In genomic region chr15:98647774-98648653, GRCh38 we compare ENCODE assay signal across 8 cellular contexts. TPM values are rescaled to one million over a fixed set of nuclear protein-coding genes. Genes with fewer than 3 reads are reported as not detected.
DNase-seq lines count a peak whose midpoint lies in the region; ATAC-seq, FAIRE-seq and TF ChIP-seq lines count a peak whose summit lies in the region.

IGF1R (plus strand) TSS chr15:98648539; CDS start chr15:98649582, 1,043 bp downstream.

- POLR2A ChIA-PET in A549 (lab: Yijun Ruan, JAX), result interaction anchor here (0.6 to 1.5 kb wide), 9 partner anchors 8 to 429 kb away, joined by 3 to 6 read pairs (median 4); no protein-coding TSS in a partner anchor

- peak in 1 of 2 experiments; percentile 33; a peak in 1 of 5 replicates for TF ChIP-seq EP300 in A549 (IDR thresholded peaks at IDR 0.05)

- H3K4me3 ChIP-seq in A549, result peak within 1 kb of the TSS; percentile 84
- H3K4me3 ChIP-seq in kidney epithelial cell (ENCODE audit: low read depth, low read length), result peak within 1 kb of the TSS; percentile 85

- peak within 1 kb of the TSS; percentile 96 to 97 for H3K27ac ChIP-seq in A549

- no peaks in the 10 kb centered on the region for H3K36me3 ChIP-seq in kidney epithelial cell (ENCODE audit: control insufficient read depth, insufficient read depth, low read length)

- no peak for TF ChIP-seq POLR2A in A549 (IDR thresholded peaks at IDR 0.05; ENCODE audit: low read length)

- CTCF ChIA-PET in A549 (lab: Yijun Ruan, JAX), result interaction anchor here (0.7 to 9.3 kb wide), 36 partner anchors 12 to 457 kb away, joined by 3 to 89 read pairs (median 4); partner anchors contain the start of gene SYNM

- peak; percentile 4; the same call in 2 of the 3 replicates for TF ChIP-seq CTCF in A549 (IDR thresholded peaks at IDR 0.05)
- no peak for TF ChIP-seq CTCF in kidney epithelial cell (IDR thresholded peaks at IDR 0.05; ENCODE audit: insufficient read depth, low read length, poor library complexity, severe bottlenecking)

- no peaks in the 10 kb centered on the region for H3K27me3 ChIP-seq in kidney epithelial cell (ENCODE audit: control insufficient read depth, insufficient read depth, low read length)

- no peaks in the 10 kb centered on the region for H3K9me3 ChIP-seq in A549

- peaks cover 21% of the 10 kb centered on the region for H3K4me1 ChIP-seq in A549

- H3K4me2 ChIP-seq in A549, result peak within 1 kb of the TSS; percentile 79

- no peak for FAIRE-seq in A549 (lab: Jason Lieb, UNC)

- no peak for TF ChIP-seq RAD21 in A549 (conservative IDR thresholded peaks at IDR 0.05 in 1 of 2, IDR thresholded peaks at IDR 0.05 in 1 of 2)

- 1% methylated on average over 30 of the region's 106 CpGs for WGBS in A549 (ENCODE audit: missing lambda C conversion rate)

- ATAC-seq in A549 (peak; percentile 51 to 55), GM18861 (IDR thresholded peaks at IDR 0.05; ENCODE audit: unreplicated experiment) (peak; percentile 71), HG03097 (IDR thresholded peaks at IDR 0.05; ENCODE audit: low FRiP score, unreplicated experiment) (peak; percentile 62)
- ATAC-seq in activated CD4-positive, CD25-positive, alpha-beta regulatory T cell treated with anti-CD3 and anti-CD28 coated beads, Interleukin-2, amount 50 U/mL, for 24 hours, result peak; percentile 52 to 56

- DNase-seq in A549 (ENCODE audit: low read depth in 1 of 2, low spot score in 1 of 2), result peak; percentile 79 to 92
- DNase-seq in NCI-H2227 (lab: John Stamatoyannopoulos, UW; ENCODE audit: unreplicated experiment), result peak; percentile 90
- peak; percentile 93 for DNase-seq in cerebellum (ENCODE audit: low spot score)
- no peak for DNase-seq in kidney epithelial cell (ENCODE audit: low read depth)
- DNase-seq in stimulated activated CD4-positive, alpha-beta T cell treated with anti-CD3 and anti-CD28 coated beads, Interleukin-15, amount 100 ng/mL, for 1 hour (ENCODE audit: low read depth in 1 of 2, low spot score in 1 of 2), result peak; percentile 79 to 90

TF ChIP-seq in A549, 52 proteins besides CTCF, POLR2A, EP300 and RAD21:
- TF ChIP-seq FOSL2 (IDR thresholded peaks at IDR 0.05) (no peak), FOSL2 (CRISPR knock-in tag; IDR thresholded peaks at IDR 0.05) (0 out of 2 replicates have a peak, but pooled peaks have one; percentile 17), SMC3 (IDR thresholded peaks at IDR 0.05) (peak; percentile 36; the same call in 1 of the 3 replicates), HOXB5 (CRISPR knock-in tag; IDR thresholded peaks at IDR 0.05) (peak; percentile 78), MAZ (IDR thresholded peaks at IDR 0.05; ENCODE audit: borderline replicate concordance, low read depth, low read length) (peak; percentile 87; the same call in 1 of the 2 replicates), ZSCAN20 (CRISPR knock-in tag; IDR thresholded peaks at IDR 0.05) (0 out of 2 replicates have a peak, but pooled peaks have one; percentile 26), JUN (IDR thresholded peaks at IDR 0.05) (peak; percentile 64 to 67), CHD2 (IDR thresholded peaks at IDR 0.05; ENCODE audit: low read length, partially characterized antibody) (no peak), CEBPB (IDR thresholded peaks at IDR 0.05) (peak in 1 of 2 experiments; percentile 48; a peak in 2 of 4 replicates), FOXS1 (CRISPR knock-in tag; IDR thresholded peaks at IDR 0.05) (0 out of 2 replicates have a peak, but pooled peaks have one; percentile 31), ESRRA (IDR thresholded peaks at IDR 0.05; ENCODE audit: borderline replicate concordance, low read length) (no peak), MYC (IDR thresholded peaks at IDR 0.05; ENCODE audit: borderline replicate concordance, low read length) (peak; percentile 82), ZC3H11A (IDR thresholded peaks at IDR 0.05) (no peak), PHF8 (IDR thresholded peaks at IDR 0.05; ENCODE audit: borderline replicate concordance, low read depth) (0 out of 2 replicates have a peak, but pooled peaks have one; percentile 25)
- TF ChIP-seq, protein P1, sequence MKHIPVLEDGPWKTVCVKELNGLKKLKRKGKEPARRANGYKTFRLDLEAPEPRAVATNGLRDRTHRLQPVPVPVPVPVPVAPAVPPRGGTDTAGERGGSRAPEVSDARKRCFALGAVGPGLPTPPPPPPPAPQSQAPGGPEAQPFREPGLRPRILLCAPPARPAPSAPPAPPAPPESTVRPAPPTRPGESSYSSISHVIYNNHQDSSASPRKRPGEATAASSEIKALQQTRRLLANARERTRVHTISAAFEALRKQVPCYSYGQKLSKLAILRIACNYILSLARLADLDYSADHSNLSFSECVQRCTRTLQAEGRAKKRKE (CRISPR knock-in tag; IDR thresholded peaks at IDR 0.05; ENCODE audit: low read depth), result peak; percentile 74; the same call in 1 of the 2 replicates
- TF ChIP-seq, protein P2, sequence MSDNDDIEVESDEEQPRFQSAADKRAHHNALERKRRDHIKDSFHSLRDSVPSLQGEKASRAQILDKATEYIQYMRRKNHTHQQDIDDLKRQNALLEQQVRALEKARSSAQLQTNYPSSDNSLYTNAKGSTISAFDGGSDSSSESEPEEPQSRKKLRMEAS (IDR thresholded peaks at IDR 0.05), result peak; percentile 61
TF ChIP-seq in A549: peak in this region for 12.

RNA-seq across cellular contexts. Expression of gene IGF1R, which starts in this region (rescaled TPM):
- polyA plus RNA-seq in A549 (2011; rRNA removed) (69.5 and 117 TPM in 2 replicates), A549 (2017; fragmentation: RNase III; extraction: RNeasy Plus Mini Kit Qiagen cat#74134 plus additional on column Dnase treatment) (38.5 to 48.4 TPM (median 42.6 TPM) in 3 replicates)
- 53.7 and 64.5 TPM in 2 replicates for polyA plus RNA-seq in A549 (2012; cell fraction: cytosol; rRNA removed)
- 140 and 145 TPM in 2 replicates for polyA plus RNA-seq in A549 (2012; cell fraction: nucleus; rRNA removed)
- polyA minus RNA-seq in A549 (2011; rRNA and poly(A)+ RNA removed), result 348 and 449 TPM in 2 replicates
- total RNA-seq in cerebellum (68.7 TPM), kidney epithelial cell (62.7 and 68.4 TPM in 2 replicates)
